Comparison of ENCODE assay signal across 8 cellular contexts in the genomic region with DNA sequence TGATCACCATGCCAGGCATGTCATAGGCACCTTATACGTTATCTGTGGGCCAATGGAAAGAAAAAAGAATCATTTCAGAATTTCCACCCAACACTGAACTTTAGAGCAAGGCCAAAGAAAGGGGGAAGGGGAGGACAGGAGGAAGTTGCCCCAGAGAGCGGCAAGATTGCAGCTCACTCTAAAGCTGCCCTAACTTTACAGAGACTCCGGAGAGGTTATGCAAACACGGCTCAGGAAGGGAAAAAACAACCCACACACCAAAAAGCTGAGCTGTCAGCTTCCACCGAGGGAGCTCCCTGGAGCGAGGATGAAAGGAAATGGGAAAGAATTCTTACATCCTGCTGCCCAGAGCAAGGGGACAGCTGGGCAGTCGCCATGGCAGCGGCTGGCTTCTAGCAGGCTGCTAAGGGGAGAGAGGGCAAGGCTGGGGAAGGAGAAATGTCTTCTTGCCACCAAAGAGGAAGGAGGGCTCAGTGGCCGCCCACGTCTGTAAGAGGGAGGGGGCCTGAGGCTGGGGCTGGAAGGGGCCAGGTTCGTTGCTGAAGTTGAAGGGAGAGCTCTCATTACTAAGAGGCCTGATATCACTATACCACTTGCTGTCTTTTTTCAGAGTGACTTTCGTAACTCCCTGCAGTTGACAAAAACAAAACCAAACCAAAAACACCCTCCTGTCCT. TPM values are rescaled to one million over a fixed set of nuclear protein-coding genes. Genes with fewer than 3 reads are reported as not detected.
DNase-seq lines count a peak whose midpoint lies in the region; ATAC-seq, FAIRE-seq and TF ChIP-seq lines count a peak whose summit lies in the region.

No MANE protein-coding gene starts in this region.

- no peak for TF ChIP-seq CTCF in AG10803 (conservative IDR thresholded peaks at IDR 0.05; ENCODE audit: low read length)
- no peak for TF ChIP-seq CTCF in esophagus muscularis mucosa (IDR thresholded peaks at IDR 0.05)

- no peak for TF ChIP-seq EP300 in esophagus muscularis mucosa (IDR thresholded peaks at IDR 0.05)

- peaks cover 38 to 49% of the 10 kb centered on the region in 2 donors for H3K36me3 Mint-ChIP-seq in stimulated activated naive B cell treated with anti-CD40 and anti-IgM and Interleukin-4, amounts not matched to agents 10 μg/mL and 1 μg/mL and 100 μg/mL, for 72 hours

- H3K27me3 ChIP-seq in esophagus muscularis mucosa (no peaks in the 10 kb centered on the region), muscle layer of duodenum (ENCODE audit: low read depth, low read length) (no peaks in the 10 kb centered on the region)

- peaks cover 67 to 93% of the 10 kb centered on the region in 2 donors for H3K4me1 Mint-ChIP-seq in stimulated activated naive B cell treated with anti-CD40 and anti-IgM and Interleukin-4, amounts not matched to agents 10 μg/mL and 1 μg/mL and 100 μg/mL, for 72 hours

- H3K27ac ChIP-seq in esophagus muscularis mucosa (replicated peaks in 1 of 4) (peak overlapping the region; percentile 61 to 80 (median 72)), muscle layer of duodenum (ENCODE audit: low read length) (peak overlapping the region; percentile 89)

- DNase-seq in AG10803 (ENCODE audit: low read depth) = peak; percentile 82
- no peak for DNase-seq in GM19239 (ENCODE audit: insufficient read length, low spot score)
- DNase-seq in NAMALWA (ENCODE audit: low spot score) = peak; percentile 71
- DNase-seq in activated CD8-positive, alpha-beta memory T cell treated with anti-CD3 and anti-CD28 coated beads, Interleukin-2, amount 50 U/mL, for 4 hours = peak; percentile 70
- no peak for DNase-seq in esophagus muscularis mucosa (ENCODE audit: extremely low spot score)
- peak; percentile 84 for DNase-seq in stimulated activated naive B cell treated with anti-CD40 and anti-IgM and Interleukin-4, amounts not matched to agents 10 μg/mL and 1 μg/mL and 100 μg/mL, for 72 hours
- no peak for DNase-seq in SK-N-DZ (ENCODE audit: low spot score)

- peak overlapping the region; percentile 84 to 87 for H3K4me3 Mint-ChIP-seq in stimulated activated naive B cell treated with anti-CD40 and anti-IgM and Interleukin-4, amounts not matched to agents 10 μg/mL and 1 μg/mL and 100 μg/mL, for 72 hours

- H3K9me3 ChIP-seq in esophagus muscularis mucosa (no peaks in the 10 kb centered on the region), muscle layer of duodenum (ENCODE audit: control insufficient read depth in 1 of 2, low read length in 2 of 2) (no peaks in the 10 kb centered on the region)

- peaks cover 18 to 82% (median 67%) of the 10 kb centered on the region in 4 donors for H3K4me1 ChIP-seq in esophagus muscularis mucosa
- peaks cover 12 to 25% of the 10 kb centered on the region in 2 donors for H3K4me1 ChIP-seq in muscle layer of duodenum (ENCODE audit: control insufficient read depth in 1 of 2, insufficient read depth in 2 of 2, low read length in 2 of 2)

- peak overlapping the region; percentile 98 for H3K27ac Mint-ChIP-seq in stimulated activated naive B cell treated with anti-CD40 and anti-IgM and Interleukin-4, amounts not matched to agents 10 μg/mL and 1 μg/mL and 100 μg/mL, for 72 hours

- H3K4me3 ChIP-seq in AG10803 (ENCODE audit: low read length) (peak overlapping the region; percentile 32), esophagus muscularis mucosa (peak overlapping the region; percentile 25 to 44 (median 30)), muscle layer of duodenum (ENCODE audit: low read depth in 1 of 2, low read length in 2 of 2) (peak overlapping the region; percentile 16 to 17)

- no peaks in the 10 kb centered on the region for H3K27me3 Mint-ChIP-seq in stimulated activated naive B cell treated with anti-CD40 and anti-IgM and Interleukin-4, amounts not matched to agents 10 μg/mL and 1 μg/mL and 100 μg/mL, for 72 hours

- H3K36me3 ChIP-seq in esophagus muscularis mucosa (no peaks in the 10 kb centered on the region), muscle layer of duodenum (ENCODE audit: control insufficient read depth in 1 of 2, insufficient read depth in 2 of 2, low read length in 2 of 2) (peaks cover 0 to 4% of the 10 kb centered on the region in 2 donors)

- peak; percentile 84 for FAIRE-seq in GM19239 (lab: Jason Lieb, UNC)

- WGBS in esophagus muscularis mucosa = 8% methylated on average over 12 of the region's 12 CpGs

- H3K9me3 Mint-ChIP-seq in stimulated activated naive B cell treated with anti-CD40 and anti-IgM and Interleukin-4, amounts not matched to agents 10 μg/mL and 1 μg/mL and 100 μg/mL, for 72 hours = peaks cover 0 to 4% of the 10 kb centered on the region in 2 donors

- ATAC-seq in stimulated activated naive B cell treated with anti-CD40 and anti-IgM and Interleukin-4, amounts not matched to agents 10 μg/mL and 1 μg/mL and 100 μg/mL, for 72 hours (replicated peaks) = peak; percentile 71 to 72

- intact Hi-C loops in esophagus muscularis mucosa (cut with DNase I) = no loop called here

- no peak for TF ChIP-seq POLR2A in esophagus muscularis mucosa (IDR thresholded peaks at IDR 0.05; ENCODE audit: low read depth)

RNA-seq across cellular contexts. Expression of a gene that starts 18.2 kb away (rescaled TPM):
- 10 to 100 TPM; 34.5 to 42.9 (median 40.7) TPM for total RNA-seq in esophagus muscularis mucosa
- 5.3 and 6.3 TPM in 2 replicates for polyA plus RNA-seq in SK-N-DZ (2014; cell fraction: cytosol; rRNA removed)
- 1.8 and 2.8 TPM in 2 replicates for polyA plus RNA-seq in SK-N-DZ (2014; cell fraction: nucleus; rRNA removed)

RNA-seq across cellular contexts. Expression of a gene that starts 48.6 kb away (rescaled TPM):
- 100 to 1,000 TPM in 2 of 4 donors, 10 to 100 TPM in 2; 52.3 to 119 (median 80.4) TPM for total RNA-seq in esophagus muscularis mucosa
- polyA plus RNA-seq in SK-N-DZ (2014; cell fraction: cytosol; rRNA removed) = 2.6 and 4.0 TPM in 2 replicates
- 4.2 and 7.4 TPM in 2 replicates for polyA plus RNA-seq in SK-N-DZ (2014; cell fraction: nucleus; rRNA removed)

Comparison
In these comparisons a context has a peak if more than half of its experiments do, and no peak if none do; other contexts are left out.
1. DNase-seq: peak in AG10803 (single experiment), NAMALWA (single experiment), activated CD8-positive, alpha-beta memory T cell treated with anti-CD3 and anti-CD28 coated beads, Interleukin-2, amount 50 U/mL, for 4 hours (single experiment) and stimulated activated naive B cell treated with anti-CD40 and anti-IgM and Interleukin-4, amounts not matched to agents 10 μg/mL and 1 μg/mL and 100 μg/mL, for 72 hours (single experiment); none in GM19239 (single experiment), esophagus muscularis mucosa (single experiment) and SK-N-DZ (single experiment).
2. Peak in every context shown above with its lines, with median percentiles within 50 percentile points of each other: H3K4me3 ChIP-seq.